21 cellular contexts compared by ENCODE assay signal in genomic region chr15:39735120-39735717, GRCh38. TPM values are rescaled to one million over a fixed set of nuclear protein-coding genes. Genes with fewer than 3 reads are reported as not detected.
DNase-seq lines count a peak whose midpoint lies in the region; ATAC-seq, FAIRE-seq and TF ChIP-seq lines count a peak whose summit lies in the region.
"Had no signal": no experiment of that assay in that cellular context is flagged by ENCODE, and none has a peak within 500 bp of the region (broad histone marks: within the 10 kb centered on the region; RNA-seq: fewer than 3 reads in every experiment).

No MANE protein-coding gene starts in this region.

- H3F3A ChIP-seq in GM23248 (ENCODE audit: insufficient read depth): no peaks in the 10 kb centered on the region

- DNase-seq in GM23248 (peak; percentile 32), frontal cortex (ENCODE audit: low spot score in 2 of 2) (no peak), pancreas (no peak), Peyer's patch (no peak)
- no peak for DNase-seq in activated effector memory CD4-positive, alpha-beta T cell treated with Interleukin-2 at 50 U/mL for 16 hours
- DNase-seq in activated naive CD4-positive, alpha-beta T cell treated with anti-CD3 and anti-CD28 coated beads, Interleukin-2, amount 50 U/mL, for 16 hours: no peak
- DNase-seq: BE2C, DMS79, Kasumi-1, NCI-H1417, NCI-H1694 treated with DMSO at 0.1 percent for 48 hours, NCI-H2081 treated with DMSO at 0.1 percent for 48 hours, NCI-H2171 treated with DMSO at 0.1 percent for 48 hours, NCI-H524 treated with DMSO at 0.1 percent for 48 hours, NCI-H82, Right ventricle myocardium superior had no signal

- H3K4me2 ChIP-seq in GM23248 (ENCODE audit: unreplicated experiment): no peak overlapping the region

- H4K20me1 ChIP-seq in GM23248 (ENCODE audit: insufficient read depth): no peaks in the 10 kb centered on the region

- H2AFZ ChIP-seq in GM23248: no peak overlapping the region

- H3K9me3 ChIP-seq in GM23248 (ENCODE audit: low read depth): no peaks in the 10 kb centered on the region
- H3K9me3 ChIP-seq in pancreas: no peaks in the 10 kb centered on the region
- no peaks in the 10 kb centered on the region for H3K9me3 ChIP-seq in Peyer's patch
- H3K9me3 ChIP-seq: BE2C had no signal

- TF ChIP-seq CTCF in pancreas (IDR thresholded peaks at IDR 0.05): no peak
- no peak for TF ChIP-seq CTCF in Peyer's patch (IDR thresholded peaks at IDR 0.05)

- no peak overlapping the region for H3K4me3 ChIP-seq in GM23248
- no peak overlapping the region for H3K4me3 ChIP-seq in pancreas
- H3K4me3 ChIP-seq in Peyer's patch: no peak overlapping the region

- peak; percentile 57 for FAIRE-seq in TTC549 (lab: Jason Lieb, UNC)
- peak; percentile 94 for FAIRE-seq in frontal cortex (lab: Jason Lieb, UNC)
- peak; percentile 74 for FAIRE-seq in pancreas (lab: Jason Lieb, UNC)
- FAIRE-seq: GM18507, GM19239, H54 had no signal

- 92 to 96% methylated on average over 4 of the region's 4 CpGs for WGBS in GM23248 (ENCODE audit: low coverage in 1 of 2, low lambda C conversion rate in 2 of 2, missing lambda C conversion rate in 2 of 2), 2 experiments
- 94 to 97% methylated on average over 4 of the region's 4 CpGs for WGBS in pancreas, 2 donors

- no peak overlapping the region for H3K9ac ChIP-seq in GM23248

- H3K27ac ChIP-seq in GM23248 (no peak overlapping the region), pancreas (no peak overlapping the region), Peyer's patch (no peak overlapping the region)

- no peaks in the 10 kb centered on the region for H3K79me2 ChIP-seq in GM23248 (ENCODE audit: insufficient read depth)

- H3K36me3 ChIP-seq in GM23248 (ENCODE audit: low read depth) (no peaks in the 10 kb centered on the region), pancreas (no peaks in the 10 kb centered on the region), Peyer's patch (no peaks in the 10 kb centered on the region)
- H3K36me3 ChIP-seq: BE2C had no signal

- intact Hi-C loops in pancreas (cut with DNase I): no loop called here

- H3K9me2 ChIP-seq in GM23248 (ENCODE audit: insufficient read depth): no peaks in the 10 kb centered on the region

- H3K4me1 ChIP-seq in GM23248 (ENCODE audit: insufficient read depth) (no peaks in the 10 kb centered on the region), pancreas (no peaks in the 10 kb centered on the region), Peyer's patch (no peaks in the 10 kb centered on the region)

- ATAC-seq in pancreas: no peak
- ATAC-seq in HG03342 (IDR thresholded peaks at IDR 0.05; ENCODE audit: unreplicated experiment): no peak

- H3K27me3 ChIP-seq in GM23248 (replicated peaks; ENCODE audit: insufficient read depth): no peaks in the 10 kb centered on the region
- H3K27me3 ChIP-seq in pancreas: no peaks in the 10 kb centered on the region
- H3K27me3 ChIP-seq in Peyer's patch: no peaks in the 10 kb centered on the region
- H3K27me3 ChIP-seq: BE2C had no signal

- no peak for TF ChIP-seq POLR2A in Peyer's patch (IDR thresholded peaks at IDR 0.05)

- in situ Hi-C loops in GM23248 (cut with MboI): no loop called here

RNA-seq across cellular contexts. Expression of gene FSIP1, which starts 47.4 kb away (rescaled TPM):
- total RNA-seq in GM23248 (2014; rRNA removed; shearing (Covaris generic)): 1.6 and 2.4 TPM in 2 replicates
- polyA plus RNA-seq in GM23248 (2016; fragmentation: Nextera tagmentation; extraction: Ambion mirVana): 2.4 and 2.8 TPM in 2 replicates
- total RNA-seq in frontal cortex: 17.5 TPM
- under 1 TPM; 0.24 to 0.64 (median 0.38) TPM for total RNA-seq in pancreas
- polyA plus RNA-seq in pancreas: under 1 TPM; 0.11 to 0.45 TPM
- not detected for total RNA-seq in Peyer's patch
